ENCODE assay signal across 21 cellular contexts in the genomic region with DNA sequence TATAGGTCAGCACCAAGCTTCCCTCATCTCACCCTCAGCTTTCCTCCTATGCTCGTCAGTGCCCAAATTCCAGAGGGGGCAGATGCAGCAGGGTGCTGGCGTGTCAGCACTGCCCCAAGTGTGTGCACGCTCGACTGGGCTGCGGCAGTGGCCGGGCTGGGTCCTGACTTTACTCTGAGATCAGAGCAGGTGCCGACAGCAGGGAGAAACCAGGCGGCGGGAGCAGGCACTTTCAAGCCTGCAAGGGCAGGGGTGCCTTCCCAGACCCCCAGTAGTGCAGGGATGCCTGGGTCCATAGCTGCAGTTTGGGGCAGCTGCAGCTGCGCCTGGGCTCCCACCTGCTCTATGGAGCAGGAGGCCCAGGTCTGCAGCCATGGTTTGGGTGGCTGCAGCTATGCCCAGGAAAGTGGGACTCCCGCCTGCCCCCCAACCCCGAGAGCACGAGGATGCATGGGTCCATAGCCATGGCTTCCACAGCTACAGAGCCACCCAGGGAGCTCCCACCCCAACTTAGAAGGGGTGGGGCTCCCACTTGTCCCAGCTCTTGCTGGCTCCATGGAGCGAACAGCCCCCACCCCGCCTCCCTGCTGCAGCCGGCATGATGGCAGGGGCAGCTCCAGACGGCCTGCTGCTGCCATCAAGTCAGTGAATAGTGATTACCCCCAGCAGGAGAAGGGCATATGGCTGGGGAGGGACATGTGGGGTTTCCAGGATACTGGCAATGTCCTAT.
DNase-seq lines count a peak whose midpoint lies in the region; ATAC-seq and TF ChIP-seq lines count a peak whose summit lies in the region.
"Had no signal": no experiment of that assay in that cellular context is flagged by ENCODE, and none has a peak within 500 bp of the region (broad histone marks: within the 10 kb centered on the region; RNA-seq: fewer than 3 reads in every experiment).

No MANE protein-coding gene starts in this region.

- no peak overlapping the region for H3K23ac ChIP-seq in H9 (ENCODE audit: insufficient read length, low read depth, low read length)

- DNase-seq in DMS 273 (lab: John Stamatoyannopoulos, UW; ENCODE audit: unreplicated experiment) (peak; percentile 91), H9 (no peak), cerebellum (ENCODE audit: low spot score) (peak; percentile 4)
- no peak for DNase-seq in activated naive CD4-positive, alpha-beta T cell treated with anti-CD3 and anti-CD28 coated beads for 36 hours
- no peak for DNase-seq in activated CD8-positive, alpha-beta memory T cell treated with anti-CD3 and anti-CD28 coated beads, Interleukin-2, amount 10 ng/mL, durations not matched to agents 7 days and 5 days
- no peak for DNase-seq in activated CD4-positive, alpha-beta memory T cell treated with anti-CD3 and anti-CD28 coated beads for 36 hours
- DNase-seq: AML-193; C1 segment of cervical spinal cord; Caco-2; CD8-positive, alpha-beta T cell; DMS79 treated with DMSO at 0.1 percent for 48 hours; MM.1S; NCI-H2081 treated with DMSO at 0.1 percent for 48 hours; NCI-H446; NCI-H526 treated with DMSO at 0.1 percent for 48 hours; SK-N-SH had no signal

- H2BK120ac ChIP-seq in H9 (ENCODE audit: low read depth, low read length, poor library complexity, severe bottlenecking): no peak overlapping the region

- no peaks in the 10 kb centered on the region for H3K36me3 Mint-ChIP-seq in H9 (ENCODE audit: insufficient read depth in 1 of 3, low read depth in 3 of 3)
- no peaks in the 10 kb centered on the region for H3K36me3 Mint-ChIP-seq in stimulated activated memory B cell treated with anti-CD40 and anti-IgM and Interleukin-4, amounts not matched to agents 10 μg/mL and 1 μg/mL and 100 μg/mL, for 72 hours
- no peaks in the 10 kb centered on the region for H3K36me3 Mint-ChIP-seq in activated naive CD4-positive, alpha-beta T cell treated with anti-CD3 and anti-CD28 coated beads for 36 hours (ENCODE audit: low read depth)
- no peaks in the 10 kb centered on the region for H3K36me3 Mint-ChIP-seq in activated CD8-positive, alpha-beta memory T cell treated with anti-CD3 and anti-CD28 coated beads, Interleukin-2, amount 10 ng/mL, durations not matched to agents 7 days and 5 days
- H3K36me3 Mint-ChIP-seq in activated CD4-positive, alpha-beta memory T cell treated with anti-CD3 and anti-CD28 coated beads for 36 hours: no peaks in the 10 kb centered on the region
- H3K36me3 Mint-ChIP-seq: CD8-positive, alpha-beta T cell; IgD-negative memory B cell had no signal

- no peak overlapping the region for H3K18ac ChIP-seq in H9 (ENCODE audit: insufficient read length, low read depth, low read length)

- H3K27ac Mint-ChIP-seq in H9: no peak overlapping the region
- H3K27ac Mint-ChIP-seq in stimulated activated memory B cell treated with anti-CD40 and anti-IgM and Interleukin-4, amounts not matched to agents 10 μg/mL and 1 μg/mL and 100 μg/mL, for 72 hours: no peak overlapping the region
- no peak overlapping the region for H3K27ac Mint-ChIP-seq in activated naive CD4-positive, alpha-beta T cell treated with anti-CD3 and anti-CD28 coated beads for 36 hours
- no peak overlapping the region for H3K27ac Mint-ChIP-seq in activated CD8-positive, alpha-beta memory T cell treated with anti-CD3 and anti-CD28 coated beads, Interleukin-2, amount 10 ng/mL, durations not matched to agents 7 days and 5 days
- H3K27ac Mint-ChIP-seq in activated CD4-positive, alpha-beta memory T cell treated with anti-CD3 and anti-CD28 coated beads for 36 hours: no peak overlapping the region
- H3K27ac Mint-ChIP-seq: CD8-positive, alpha-beta T cell; IgD-negative memory B cell had no signal

- H3K9ac ChIP-seq in H9 (ENCODE audit: extremely low read depth, insufficient read length, low read length): no peak overlapping the region
- H3K9ac ChIP-seq: KMS-11, SK-N-SH had no signal

- intact Hi-C loops in activated naive CD4-positive, alpha-beta T cell treated with anti-CD3 and anti-CD28 coated beads for 36 hours (cut with micrococcal nuclease): no loop called here
- intact Hi-C loops in activated CD4-positive, alpha-beta memory T cell treated with anti-CD3 and anti-CD28 coated beads for 36 hours (cut with micrococcal nuclease): no loop called here

- no peaks in the 10 kb centered on the region for H3K9me3 ChIP-seq in H9 (ENCODE audit: control insufficient read depth, low read depth, low read length)
- H3K9me3 ChIP-seq: A549, Caco-2, SK-N-SH had no signal

- peak; percentile 5 for ATAC-seq in stimulated activated memory B cell treated with anti-CD40 and anti-IgM and Interleukin-4, amounts not matched to agents 10 μg/mL and 1 μg/mL and 100 μg/mL, for 72 hours
- no peak for ATAC-seq in activated CD8-positive, alpha-beta memory T cell treated with anti-CD3 and anti-CD28 coated beads, Interleukin-2, amount 10 ng/mL, durations not matched to agents 7 days and 5 days
- ATAC-seq: A549; CD8-positive, alpha-beta T cell had no signal

- no peak overlapping the region for H2BK5ac ChIP-seq in H9 (ENCODE audit: insufficient read length, low read length)

- H3K4me1 ChIP-seq in H9 (ENCODE audit: insufficient read depth, low read length): no peaks in the 10 kb centered on the region
- H3K4me1 ChIP-seq: A549, Caco-2 had no signal

- H3K14ac ChIP-seq in H9 (ENCODE audit: insufficient read depth, low read length): 0 out of 2 replicates have a peak overlapping the region, but pooled peaks have one; percentile 50

- H3K79me1 ChIP-seq in H9 (ENCODE audit: insufficient read depth, low read depth, low read length, poor library complexity, severe bottlenecking): no peaks in the 10 kb centered on the region

- POLR2A ChIA-PET in activated CD4-positive, alpha-beta memory T cell treated with anti-CD3 and anti-CD28 coated beads for 36 hours (lab: Charles Lee): no interaction called here

- H3T11ph ChIP-seq in H9 (ENCODE audit: low read length): no peak overlapping the region

- CTCF ChIA-PET in activated naive CD4-positive, alpha-beta T cell treated with anti-CD3 and anti-CD28 coated beads for 36 hours (lab: Charles Lee): interaction anchor here (1.0 kb wide), 1 partner anchor 33 kb away, joined by 4 read pairs; no protein-coding TSS in a partner anchor
- CTCF ChIA-PET in activated CD8-positive, alpha-beta memory T cell treated with anti-CD3 and anti-CD28 coated beads, Interleukin-2, amount 10 ng/mL, durations not matched to agents 7 days and 5 days (lab: Charles Lee): no interaction called here
- CTCF ChIA-PET in activated CD4-positive, alpha-beta memory T cell treated with anti-CD3 and anti-CD28 coated beads for 36 hours (lab: Charles Lee): no interaction called here

- no peak overlapping the region for H3K4ac ChIP-seq in H9 (ENCODE audit: low read depth, low read length)

- no peaks in the 10 kb centered on the region for H3K23me2 ChIP-seq in H9 (ENCODE audit: insufficient read length, low read depth, low read length, poor library complexity, severe bottlenecking)

- no peak overlapping the region for H4K5ac ChIP-seq in H9 (ENCODE audit: insufficient read length, low read depth, low read length)

- no peaks in the 10 kb centered on the region for H3K27me3 ChIP-seq in H9 (ENCODE audit: insufficient read depth, low read length)

- no peak overlapping the region for H3K27ac ChIP-seq in H9 (ENCODE audit: insufficient read length, low read depth, low read length)
- H3K27ac ChIP-seq: A549, HL-60, KMS-11 had no signal

- no peak overlapping the region for H2BK20ac ChIP-seq in H9 (ENCODE audit: low read depth, low read length, poor library complexity, severe bottlenecking)

- no peak overlapping the region for H2BK12ac ChIP-seq in H9 (ENCODE audit: insufficient read length, low read depth, low read length)

- H2AFZ ChIP-seq in H9 (ENCODE audit: low read length): no peak overlapping the region

- no peak for TF ChIP-seq CTCF in H9 (conservative IDR thresholded peaks at IDR 0.05)

- H2AK5ac ChIP-seq in H9 (ENCODE audit: insufficient read length, low read length): no peak overlapping the region

- H3K79me2 ChIP-seq in H9 (ENCODE audit: insufficient read depth, low read length): no peaks in the 10 kb centered on the region

- no peak overlapping the region for H2BK15ac ChIP-seq in H9 (ENCODE audit: low read depth, low read length)

- H3K4me2 ChIP-seq in H9 (ENCODE audit: insufficient read depth, insufficient read length, low read length): no peak overlapping the region
- H3K4me2 ChIP-seq: A549, KMS-11, SK-N-SH had no signal

- no peaks in the 10 kb centered on the region for H3K9me3 Mint-ChIP-seq in H9
- H3K9me3 Mint-ChIP-seq in stimulated activated memory B cell treated with anti-CD40 and anti-IgM and Interleukin-4, amounts not matched to agents 10 μg/mL and 1 μg/mL and 100 μg/mL, for 72 hours: no peaks in the 10 kb centered on the region
- no peaks in the 10 kb centered on the region for H3K9me3 Mint-ChIP-seq in activated naive CD4-positive, alpha-beta T cell treated with anti-CD3 and anti-CD28 coated beads for 36 hours
- H3K9me3 Mint-ChIP-seq in activated CD8-positive, alpha-beta memory T cell treated with anti-CD3 and anti-CD28 coated beads, Interleukin-2, amount 10 ng/mL, durations not matched to agents 7 days and 5 days (ENCODE audit: low read depth): no peaks in the 10 kb centered on the region
- H3K9me3 Mint-ChIP-seq in activated CD4-positive, alpha-beta memory T cell treated with anti-CD3 and anti-CD28 coated beads for 36 hours: no peaks in the 10 kb centered on the region
- H3K9me3 Mint-ChIP-seq: CD8-positive, alpha-beta T cell; IgD-negative memory B cell had no signal

- H4K8ac ChIP-seq in H9 (replicated peaks; ENCODE audit: insufficient read length, low read depth, low read length): no peak overlapping the region

- H3K4me1 Mint-ChIP-seq in H9: peaks cover 23 to 32% of the 10 kb centered on the region in 2 experiments
- H3K4me1 Mint-ChIP-seq in stimulated activated memory B cell treated with anti-CD40 and anti-IgM and Interleukin-4, amounts not matched to agents 10 μg/mL and 1 μg/mL and 100 μg/mL, for 72 hours: no peaks in the 10 kb centered on the region
- peaks cover 3% of the 10 kb centered on the region for H3K4me1 Mint-ChIP-seq in activated naive CD4-positive, alpha-beta T cell treated with anti-CD3 and anti-CD28 coated beads for 36 hours (ENCODE audit: low read depth)
- H3K4me1 Mint-ChIP-seq in activated CD8-positive, alpha-beta memory T cell treated with anti-CD3 and anti-CD28 coated beads, Interleukin-2, amount 10 ng/mL, durations not matched to agents 7 days and 5 days: no peaks in the 10 kb centered on the region
- H3K4me1 Mint-ChIP-seq in activated CD4-positive, alpha-beta memory T cell treated with anti-CD3 and anti-CD28 coated beads for 36 hours (ENCODE audit: low read depth): no peaks in the 10 kb centered on the region

- WGBS in H9 (ENCODE audit: extremely low coverage, insufficient read length, low lambda C conversion rate): no CpG with 5 or more reads among the region's 17 CpGs

- no peak overlapping the region for H3K4me3 Mint-ChIP-seq in H9
- H3K4me3 Mint-ChIP-seq in stimulated activated memory B cell treated with anti-CD40 and anti-IgM and Interleukin-4, amounts not matched to agents 10 μg/mL and 1 μg/mL and 100 μg/mL, for 72 hours: no peak overlapping the region
- no peak overlapping the region for H3K4me3 Mint-ChIP-seq in activated naive CD4-positive, alpha-beta T cell treated with anti-CD3 and anti-CD28 coated beads for 36 hours
- H3K4me3 Mint-ChIP-seq in activated CD8-positive, alpha-beta memory T cell treated with anti-CD3 and anti-CD28 coated beads, Interleukin-2, amount 10 ng/mL, durations not matched to agents 7 days and 5 days: no peak overlapping the region
- H3K4me3 Mint-ChIP-seq in activated CD4-positive, alpha-beta memory T cell treated with anti-CD3 and anti-CD28 coated beads for 36 hours: no peak overlapping the region
- H3K4me3 Mint-ChIP-seq: CD8-positive, alpha-beta T cell; IgD-negative memory B cell had no signal

- H4K91ac ChIP-seq in H9 (ENCODE audit: insufficient read length, low read depth, low read length): no peak overlapping the region

- H3K27me3 Mint-ChIP-seq in H9 (ENCODE audit: low read depth): peaks cover 5% of the 10 kb centered on the region; the same call in 1 of the 2 replicates
- peaks cover 16% of the 10 kb centered on the region for H3K27me3 Mint-ChIP-seq in stimulated activated memory B cell treated with anti-CD40 and anti-IgM and Interleukin-4, amounts not matched to agents 10 μg/mL and 1 μg/mL and 100 μg/mL, for 72 hours
- no peaks in the 10 kb centered on the region for H3K27me3 Mint-ChIP-seq in activated naive CD4-positive, alpha-beta T cell treated with anti-CD3 and anti-CD28 coated beads for 36 hours (ENCODE audit: low read depth)
- H3K27me3 Mint-ChIP-seq in activated CD8-positive, alpha-beta memory T cell treated with anti-CD3 and anti-CD28 coated beads, Interleukin-2, amount 10 ng/mL, durations not matched to agents 7 days and 5 days: peaks cover 14% of the 10 kb centered on the region
- H3K27me3 Mint-ChIP-seq in activated CD4-positive, alpha-beta memory T cell treated with anti-CD3 and anti-CD28 coated beads for 36 hours: peaks cover 9% of the 10 kb centered on the region

- no peak overlapping the region for H3K56ac ChIP-seq in H9 (ENCODE audit: insufficient read length, low read depth, low read length)

- no peaks in the 10 kb centered on the region for H4K20me1 ChIP-seq in H9 (ENCODE audit: control insufficient read depth, insufficient read depth, insufficient read length)

Comparison
In these comparisons a context has a peak if more than half of its experiments do, and no peak if none do; other contexts are left out.
1. DNase-seq: peak in DMS 273 (single experiment) and cerebellum (single experiment); none in H9 (single experiment), activated naive CD4-positive, alpha-beta T cell treated with anti-CD3 and anti-CD28 coated beads for 36 hours (single experiment), activated CD8-positive, alpha-beta memory T cell treated with anti-CD3 and anti-CD28 coated beads, Interleukin-2, amount 10 ng/mL, durations not matched to agents 7 days and 5 days (single experiment) and activated CD4-positive, alpha-beta memory T cell treated with anti-CD3 and anti-CD28 coated beads for 36 hours (single experiment).